ENCODE assay signal across 7 cellular contexts in the genomic region with DNA sequence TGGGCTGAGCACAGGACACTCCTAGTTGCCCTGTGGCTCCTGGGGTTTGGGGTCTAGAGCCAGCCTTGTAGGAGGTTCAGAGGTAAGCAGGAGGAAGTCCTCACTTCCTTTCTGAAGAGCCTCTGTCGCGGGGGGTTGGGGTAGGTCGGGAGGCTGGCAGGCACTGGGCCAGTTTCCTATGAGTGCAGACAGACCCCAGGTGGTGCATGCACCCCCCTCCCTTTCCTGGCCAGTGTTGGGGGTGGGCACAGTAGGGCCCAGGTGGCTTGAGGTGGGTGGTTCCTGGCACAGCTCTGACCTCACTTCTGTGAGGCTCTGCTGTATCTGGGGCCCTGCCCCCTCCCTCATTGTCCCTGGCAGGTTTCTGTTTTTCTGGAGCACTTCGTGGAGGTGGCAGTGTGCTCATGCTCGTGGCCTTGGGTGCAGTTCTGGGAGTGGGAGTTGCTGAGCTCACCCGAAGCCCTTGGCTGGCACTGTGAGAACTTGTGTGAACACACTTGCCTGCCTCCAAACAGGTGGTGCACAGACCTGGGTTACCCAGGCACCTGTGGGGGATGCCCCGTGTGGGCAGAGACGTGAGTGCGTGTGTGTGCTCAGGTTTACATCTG. TPM values are rescaled to one million over a fixed set of nuclear protein-coding genes. Genes with fewer than 3 reads are reported as not detected.
A peak's percentile ranks its signal among the peaks of the same experiment; 100 is the strongest.
DNase-seq lines count a peak whose midpoint lies in the region; ATAC-seq and TF ChIP-seq lines count a peak whose summit lies in the region.

No MANE protein-coding gene starts in this region.

- H4K20me1 ChIP-seq in OCI-LY1 (ENCODE audit: insufficient read depth, low read length): no peaks in the 10 kb centered on the region

- TF ChIP-seq CTCF in OCI-LY1 (IDR thresholded peaks at IDR 0.05; ENCODE audit: low read length) (no peak), colonic mucosa (IDR thresholded peaks at IDR 0.05) (no peak), spleen (IDR thresholded peaks at IDR 0.05 in 8 of 11, conservative IDR thresholded peaks at IDR 0.05 in 3 of 11) (no peak)

- no peak overlapping the region for H2AFZ ChIP-seq in OCI-LY1 (ENCODE audit: low read length)

- H3K9me3 ChIP-seq in OCI-LY1 (ENCODE audit: low read length) (no peaks in the 10 kb centered on the region), colonic mucosa (no peaks in the 10 kb centered on the region), spleen (no peaks in the 10 kb centered on the region), SJCRH30 (replicated peaks) (no peaks in the 10 kb centered on the region)

- H3K79me2 ChIP-seq in OCI-LY1 (ENCODE audit: insufficient read depth, low read length): peaks cover 28% of the 10 kb centered on the region

- peak; percentile 30 for ATAC-seq in GM21529 (IDR thresholded peaks at IDR 0.05; ENCODE audit: unreplicated experiment)
- ATAC-seq in GM21423 (IDR thresholded peaks at IDR 0.05; ENCODE audit: unreplicated experiment): no peak
- no peak for ATAC-seq in GM19324 (IDR thresholded peaks at IDR 0.05; ENCODE audit: low FRiP score, unreplicated experiment)

- peak overlapping the region; percentile 94 for H3K9ac ChIP-seq in OCI-LY1 (ENCODE audit: low read length)
- peak overlapping the region in 1 of 2 donors; percentile 54 for H3K9ac ChIP-seq in colonic mucosa (ENCODE audit: low read depth in 2 of 2, low read length in 2 of 2)

- H3K4me2 ChIP-seq in OCI-LY1 (ENCODE audit: low read length): peak overlapping the region; percentile 73

- WGBS in spleen, 5 donors: 17 to 31% (median 20%) methylated on average over 7 to 9 of the region's 9 CpGs

- TF ChIP-seq POLR2A in spleen (IDR thresholded peaks at IDR 0.05): no peak

- H3K27me3 ChIP-seq in OCI-LY1 (ENCODE audit: insufficient read depth, low read length) (no peaks in the 10 kb centered on the region), colonic mucosa (no peaks in the 10 kb centered on the region), spleen (replicated peaks in 1 of 7) (peaks cover 0 to 24% (median 6%) of the 10 kb centered on the region in 7 donors), SJCRH30 (no peaks in the 10 kb centered on the region)

- intact Hi-C loops in colonic mucosa (cut with DNase I) (no loop called here), spleen (cut with DNase I; ENCODE audit: low total_unique reads) (no loop called here)

- DNase-seq in colonic mucosa (no peak), spleen (no peak), SJCRH30 (no peak)

- H3K36me3 ChIP-seq in OCI-LY1 (ENCODE audit: insufficient read depth, low read length) (peaks cover 48% of the 10 kb centered on the region), colonic mucosa (no peaks in the 10 kb centered on the region), spleen (no peaks in the 10 kb centered on the region), SJCRH30 (no peaks in the 10 kb centered on the region)

- H3K9me2 ChIP-seq in OCI-LY1 (ENCODE audit: low read depth, low read length): no peaks in the 10 kb centered on the region

- peak overlapping the region; percentile 96 for H3K27ac ChIP-seq in OCI-LY1 (ENCODE audit: low read depth, low read length, poor library complexity, severe bottlenecking)
- H3K27ac ChIP-seq in colonic mucosa: no peak overlapping the region
- H3K27ac ChIP-seq in spleen: peak overlapping the region in 6 of 8 donors; percentile 55 to 85 (median 80)
- H3K27ac ChIP-seq in SJCRH30: no peak overlapping the region

- no peaks in the 10 kb centered on the region for H3F3A ChIP-seq in OCI-LY1 (ENCODE audit: insufficient read depth, low read length)

- H3K4me3 ChIP-seq in OCI-LY1 (ENCODE audit: low read depth, low read length, poor library complexity, severe bottlenecking): peak overlapping the region; percentile 91
- H3K4me3 ChIP-seq in colonic mucosa: peak overlapping the region; percentile 5
- H3K4me3 ChIP-seq in spleen: peak overlapping the region in 7 of 8 donors; percentile 51 to 85 (median 62)
- H3K4me3 ChIP-seq in SJCRH30: no peak overlapping the region

- H3K4me1 ChIP-seq in OCI-LY1 (ENCODE audit: insufficient read depth, low read length, severe bottlenecking): peaks cover 64% of the 10 kb centered on the region
- peaks cover 11% of the 10 kb centered on the region for H3K4me1 ChIP-seq in colonic mucosa
- peaks cover 55 to 78% (median 63%) of the 10 kb centered on the region in 6 donors for H3K4me1 ChIP-seq in spleen
- peaks cover 11% of the 10 kb centered on the region for H3K4me1 ChIP-seq in SJCRH30

RNA-seq across cellular contexts. Expression of a gene that starts 1.8 kb away (rescaled TPM):
- 1 to 10 TPM; 1.3 to 2.5 TPM for total RNA-seq in colonic mucosa
- total RNA-seq in spleen: 10 to 100 TPM in 6 of 7 donors, 1 to 10 TPM in 1; 8.5 to 27.8 (median 20.5) TPM
- polyA plus RNA-seq in spleen: 10 to 100 TPM in 2 of 3 donors, 1 to 10 TPM in 1; 7.7 to 19.7 (median 16.8) TPM
- 12.5 and 12.8 TPM in 2 replicates for total RNA-seq in SJCRH30 (2014; rRNA removed; shearing (Covaris generic))

RNA-seq across cellular contexts. Expression of a gene that starts 38.9 kb away (rescaled TPM):
- total RNA-seq in colonic mucosa (under 1 TPM in 1 of 2 donors, not detected in 1; 0.17 TPM), spleen (not detected)
- not detected for polyA plus RNA-seq in spleen
- not detected in 2 replicates for total RNA-seq in SJCRH30 (2014; rRNA removed; shearing (Covaris generic))

Comparison
In these comparisons a context has a peak if more than half of its experiments do, and no peak if none do; other contexts are left out.
1. H3K27ac ChIP-seq: peak in OCI-LY1 (single experiment) and spleen (6 of 8); none in colonic mucosa (single experiment) and SJCRH30 (single experiment).